19 cellular contexts compared by ENCODE assay signal in genomic region chr17:5789443-5789842, GRCh38.
"Had no signal": no experiment of that assay in that cellular context is flagged by ENCODE, and none has a peak within 500 bp of the region (broad histone marks: within the 10 kb centered on the region; RNA-seq: fewer than 3 reads in every experiment).

No MANE protein-coding gene starts in this region.

- H3K27me3 ChIP-seq: hepatocyte, testis had no signal

- H3K4me1 Mint-ChIP-seq: naive B cell had no signal

- H3K36me3 ChIP-seq: WERI-Rb-1 had no signal

- H3K27ac ChIP-seq: hepatocyte, psoas muscle, testis, WERI-Rb-1 had no signal

- DNase-seq: activated CD4-positive, alpha-beta T cell treated with anti-CD3 and anti-CD28 coated beads for 48 hours; activated CD8-positive, alpha-beta memory T cell treated with anti-CD3 and anti-CD28 coated beads, Interleukin-2, amount 50 U/mL, for 48 hours; activated CD8-positive, alpha-beta T cell treated with anti-CD3 and anti-CD28 coated beads, Interleukin-2, amount 10 ng/mL, durations not matched to agents 7 days and 5 days; activated naive CD4-positive, alpha-beta T cell; aorta; central memory CD4-positive, alpha-beta T cell; cortex of kidney; effector memory CD4-positive, alpha-beta T cell; left cardiac atrium; naive B cell; psoas muscle; stimulated activated CD4-positive, alpha-beta T cell treated with anti-CD3 and anti-CD28 coated beads, Interleukin-4, amount 100 ng/mL, for 1 hour; stimulated activated CD8-positive, alpha-beta memory T cell treated with anti-CD3 and anti-CD28 coated beads, Interleukin-4, amount 100 ng/mL, for 48 hours; T-helper 1 cell; testis; WERI-Rb-1 had no signal

- H3K4me1 ChIP-seq: psoas muscle, testis had no signal

- H3K27ac Mint-ChIP-seq: activated CD8-positive, alpha-beta T cell treated with anti-CD3 and anti-CD28 coated beads, Interleukin-2, amount 10 ng/mL, durations not matched to agents 7 days and 5 days; naive B cell; stimulated activated naive CD8-positive, alpha-beta T cell treated with anti-CD3 and anti-CD28 coated beads, Interleukin-15, Interleukin-2, amounts not matched to agents 100 ng/mL and 50 ng/mL, for 24 hours had no signal

- H3K9me3 ChIP-seq: testis had no signal

- H3K4me3 ChIP-seq: hepatocyte, lung, psoas muscle, testis had no signal

- H3K4me3 Mint-ChIP-seq: activated CD8-positive, alpha-beta T cell treated with anti-CD3 and anti-CD28 coated beads, Interleukin-2, amount 10 ng/mL, durations not matched to agents 7 days and 5 days; naive B cell; stimulated activated naive CD8-positive, alpha-beta T cell treated with anti-CD3 and anti-CD28 coated beads, Interleukin-15, Interleukin-2, amounts not matched to agents 100 ng/mL and 50 ng/mL, for 24 hours had no signal

- ATAC-seq: activated CD8-positive, alpha-beta T cell treated with anti-CD3 and anti-CD28 coated beads, Interleukin-2, amount 10 ng/mL, durations not matched to agents 7 days and 5 days; left cardiac atrium; psoas muscle had no signal
